In genomic region chr1:2412395-2412772, GRCh38 we compare ENCODE assay signal across 8 cellular contexts. TPM values are rescaled to one million over a fixed set of nuclear protein-coding genes. Genes with fewer than 3 reads are reported as not detected.
DNase-seq lines count a peak whose midpoint lies in the region; ATAC-seq, FAIRE-seq and TF ChIP-seq lines count a peak whose summit lies in the region.

Gene PEX10 (minus strand): TSS chr1:2412564. CDS start chr1:2412502, 62 bp downstream.

- no peaks in the 10 kb centered on the region for H3K9me3 Mint-ChIP-seq in natural killer cell

- TF ChIP-seq POLR2A in H54 (IDR thresholded peaks at IDR 0.05; ENCODE audit: low read depth, low read length) (no peak), Raji (IDR thresholded peaks at IDR 0.05; ENCODE audit: insufficient read depth, low read depth, low read length) (peak; percentile 76)

- H3K4me3 Mint-ChIP-seq in natural killer cell = peak within 1 kb of the TSS; percentile 86

- no peak for FAIRE-seq in H54 (lab: Jason Lieb, UNC)

- peak; percentile 96 for DNase-seq in EL
- DNase-seq in H54 (ENCODE audit: insufficient read length, low spot score) = peak; percentile 84
- DNase-seq in LoVo (ENCODE audit: low spot score) = peak; percentile 95
- peak; percentile 99 for DNase-seq in activated T-helper 9 cell treated with anti-CD3 and anti-CD28 coated beads, Interleukin-2, amount 50 U/mL, for 16 hours (ENCODE audit: low read depth)
- DNase-seq in fibroblast of peridontal ligament (ENCODE audit: extremely low read depth) = peak; percentile 88
- DNase-seq in natural killer cell = peak; percentile 98
- peak; percentile 93 to 98 (median 96) for DNase-seq in stimulated activated naive CD4-positive, alpha-beta T cell (lab: John Stamatoyannopoulos, UW)

- H3K27me3 Mint-ChIP-seq in natural killer cell (ENCODE audit: low read depth in 2 of 2) = no peaks in the 10 kb centered on the region

- ATAC-seq in natural killer cell = peak; percentile 92 to 98 (median 93)

- H3K36me3 Mint-ChIP-seq in natural killer cell = no peaks in the 10 kb centered on the region

- peak within 1 kb of the TSS; percentile 66 to 90 for H3K27ac Mint-ChIP-seq in natural killer cell

- intact Hi-C loops in natural killer cell (cut with micrococcal nuclease) = loop anchor here (1.0 to 10.0 kb wide), 3 partner anchors 21 to 1012 kb away; partner anchors contain the start of genes MORN1 and RER1

- peaks cover 23 to 37% of the 10 kb centered on the region in 2 donors for H3K4me1 Mint-ChIP-seq in natural killer cell

- TF ChIP-seq CTCF in natural killer cell (IDR thresholded peaks at IDR 0.05) = no peak

RNA-seq across cellular contexts. Expression of gene PEX10, which starts in this region (rescaled TPM):
- 10 to 100 TPM in 1 of 3 donors, 1 to 10 TPM in 2; 8.1 to 11.1 (median 9.8) TPM for total RNA-seq in natural killer cell

Comparison
In these comparisons a context has a peak if more than half of its experiments do, and no peak if none do; other contexts are left out.
1. Peak in every context shown above with its lines: DNase-seq and ATAC-seq.